10 cellular contexts compared by ENCODE assay signal in genomic region chr10:73814896-73815718, GRCh38. TPM values are rescaled to one million over a fixed set of nuclear protein-coding genes. Genes with fewer than 3 reads are reported as not detected.
A peak's percentile ranks its signal among the peaks of the same experiment; 100 is the strongest.
DNase-seq lines count a peak whose midpoint lies in the region; ATAC-seq, FAIRE-seq and TF ChIP-seq lines count a peak whose summit lies in the region.
"Had no signal": no experiment of that assay in that cellular context is flagged by ENCODE, and none has a peak within 500 bp of the region (broad histone marks: within the 10 kb centered on the region; RNA-seq: fewer than 3 reads in every experiment).

No MANE protein-coding gene starts in this region.

- H3K18ac ChIP-seq in trophoblast cell (ENCODE audit: low read length): no peak overlapping the region

- no peak overlapping the region for H2BK120ac ChIP-seq in trophoblast cell (ENCODE audit: insufficient read depth, low read length, poor library complexity)

- H4K8ac ChIP-seq in trophoblast cell (ENCODE audit: low read depth, low read length): no peak overlapping the region

- no peak overlapping the region for H2BK5ac ChIP-seq in trophoblast cell (ENCODE audit: low read depth, low read length, poor library complexity)

- TF ChIP-seq CTCF in GM06990 (IDR thresholded peaks at IDR 0.05; ENCODE audit: insufficient read depth, low read length, poor library complexity, severe bottlenecking): peak; percentile 24
- peak; percentile 6 for TF ChIP-seq CTCF in bronchial epithelial cell (IDR thresholded peaks at IDR 0.05; ENCODE audit: insufficient read depth, low read length, severe bottlenecking)

- ATAC-seq in HG03432 (IDR thresholded peaks at IDR 0.05; ENCODE audit: unreplicated experiment) (no peak), GM19035 (IDR thresholded peaks at IDR 0.05; ENCODE audit: unreplicated experiment) (no peak)
- ATAC-seq: activated naive CD4-positive, alpha-beta T cell treated with anti-CD3 and anti-CD28 coated beads, Interleukin-2, amount 50 U/mL, for 72 hours; T-cell had no signal

- no peak overlapping the region for H3K4me2 ChIP-seq in trophoblast cell (ENCODE audit: low read length)

- FAIRE-seq in bronchial epithelial cell (lab: Jason Lieb, UNC): no peak

- peaks cover 3 to 7% of the 10 kb centered on the region in 2 experiments for H3K4me1 ChIP-seq in trophoblast cell (ENCODE audit: control insufficient read depth in 1 of 2, insufficient read depth in 2 of 2, low read length in 2 of 2)

- H3K4ac ChIP-seq in trophoblast cell (ENCODE audit: low read depth, low read length): no peak overlapping the region

- H3K27ac ChIP-seq in trophoblast cell (ENCODE audit: low read depth, low read length): no peak overlapping the region

- H2AK5ac ChIP-seq in trophoblast cell (ENCODE audit: low read length): no peak overlapping the region

- no peak overlapping the region for H2BK12ac ChIP-seq in trophoblast cell (ENCODE audit: low read length)

- no peak for DNase-seq in GM06990 (ENCODE audit: extremely low read depth, insufficient read length)
- peak; percentile 34 for DNase-seq in LHCN-M2 (ENCODE audit: low read depth)
- DNase-seq in bronchial epithelial cell (ENCODE audit: low read depth): no peak
- no peak for DNase-seq in trophoblast cell
- no peak for DNase-seq in NCI-H748 (lab: John Stamatoyannopoulos, UW; ENCODE audit: unreplicated experiment)
- DNase-seq: retina, T-cell had no signal

- no peak overlapping the region for H3K14ac ChIP-seq in trophoblast cell (ENCODE audit: low read length)

- no peak overlapping the region for H3K9ac ChIP-seq in trophoblast cell (ENCODE audit: low read length)

- no peak overlapping the region for H2AFZ ChIP-seq in trophoblast cell (ENCODE audit: insufficient read depth, low read length, poor library complexity)

- no CpG with 5 or more reads among the region's 22 CpGs for WGBS in trophoblast cell (ENCODE audit: extremely low coverage, insufficient coverage, insufficient read length)

- H4K91ac ChIP-seq in trophoblast cell (ENCODE audit: low read depth, low read length): no peak overlapping the region

- H3K23ac ChIP-seq in trophoblast cell (ENCODE audit: low read length): no peak overlapping the region

- no peak overlapping the region for H3K4me3 ChIP-seq in GM06990 (replicated peaks; ENCODE audit: low read depth, low read length)
- no peak overlapping the region for H3K4me3 ChIP-seq in bronchial epithelial cell (ENCODE audit: low read depth, low read length)
- peak overlapping the region; percentile 10 for H3K4me3 ChIP-seq in trophoblast cell (ENCODE audit: low read depth, low read length)

- H3K79me1 ChIP-seq in trophoblast cell (ENCODE audit: low read length): peaks cover 4% of the 10 kb centered on the region

- peaks cover 1% of the 10 kb centered on the region for H3K9me3 ChIP-seq in trophoblast cell (ENCODE audit: insufficient read depth, low read depth, low read length)

- H3K36me3 ChIP-seq in GM06990 (ENCODE audit: control insufficient read depth, insufficient read depth, low read length) (peaks cover 6% of the 10 kb centered on the region), bronchial epithelial cell (ENCODE audit: control insufficient read depth, insufficient read depth, low read length) (peaks cover 1% of the 10 kb centered on the region), trophoblast cell (ENCODE audit: control insufficient read depth in 1 of 2, insufficient read depth in 2 of 2, low read length in 2 of 2) (peaks cover 23% of the 10 kb centered on the region in 2 experiments)

- H3K79me2 ChIP-seq in trophoblast cell (ENCODE audit: control insufficient read depth, insufficient read depth, low read length, poor library complexity): peaks cover 3% of the 10 kb centered on the region

- H3K27me3 ChIP-seq in GM06990 (replicated peaks; ENCODE audit: control insufficient read depth, insufficient read depth, low read length): no peaks in the 10 kb centered on the region
- H3K27me3 ChIP-seq in bronchial epithelial cell (ENCODE audit: control insufficient read depth, insufficient read depth, low read length): no peaks in the 10 kb centered on the region
- no peaks in the 10 kb centered on the region for H3K27me3 ChIP-seq in trophoblast cell (ENCODE audit: insufficient read depth, low read length)

- no peak overlapping the region for H4K12ac ChIP-seq in trophoblast cell (ENCODE audit: low read depth, low read length)

RNA-seq across cellular contexts. Expression of gene NDST2, which starts 3.7 kb away (rescaled TPM):
- 20.7 and 29.2 TPM in 2 replicates for total RNA-seq in LHCN-M2 (2014; rRNA removed)
- 15.6 TPM for polyA plus RNA-seq in LHCN-M2 (2012)
- 5.3 and 10.2 TPM in 2 replicates for total RNA-seq in bronchial epithelial cell
- 13.2 and 14.3 TPM in 2 replicates for polyA plus RNA-seq in trophoblast cell (2013)

RNA-seq across cellular contexts. Expression of gene ZSWIM8, which starts 29.7 kb away (rescaled TPM):
- total RNA-seq in LHCN-M2 (2014; rRNA removed) (57.6 and 85.6 TPM in 2 replicates), bronchial epithelial cell (27.1 and 43.1 TPM in 2 replicates)
- polyA plus RNA-seq in LHCN-M2 (2012): 66.0 TPM
- 129 and 133 TPM in 2 replicates for polyA plus RNA-seq in trophoblast cell (2013)

RNA-seq across cellular contexts. Expression of gene CHCHD1, which starts 33.3 kb away (rescaled TPM):
- 32.5 and 40.1 TPM in 2 replicates for total RNA-seq in LHCN-M2 (2014; rRNA removed)
- 85.1 TPM for polyA plus RNA-seq in LHCN-M2 (2012)
- 13.2 and 25.1 TPM in 2 replicates for total RNA-seq in bronchial epithelial cell
- polyA plus RNA-seq in trophoblast cell (2013): 119 and 120 TPM in 2 replicates

RNA-seq across cellular contexts. Expression of gene CAMK2G, which starts 59.2 kb away (rescaled TPM):
- 16.4 and 20.8 TPM in 2 replicates for total RNA-seq in LHCN-M2 (2014; rRNA removed)
- polyA plus RNA-seq in LHCN-M2 (2012): 15.0 TPM
- 13.4 and 16.5 TPM in 2 replicates for total RNA-seq in bronchial epithelial cell
- 21.4 and 23.0 TPM in 2 replicates for polyA plus RNA-seq in trophoblast cell (2013)
